In the genomic region with DNA sequence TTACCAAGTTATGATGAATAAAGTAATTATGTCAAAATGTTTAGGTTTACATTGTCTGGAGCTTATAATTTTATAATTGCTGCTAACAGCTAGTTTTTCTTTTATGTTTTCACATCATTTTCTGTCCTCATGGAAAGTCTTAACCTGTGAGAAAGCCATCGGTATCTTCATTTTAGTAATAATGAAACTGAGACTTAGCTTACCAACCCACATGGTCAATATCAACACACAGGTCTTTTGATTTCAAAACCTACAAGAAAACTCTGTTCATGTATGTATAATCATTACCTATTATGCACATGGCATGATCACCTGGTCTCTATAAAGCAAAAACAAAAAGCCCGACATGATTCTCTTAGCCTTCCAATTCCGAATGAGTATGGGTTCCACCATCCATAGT, we compare ENCODE assay signal across 11 cellular contexts.
DNase-seq lines count a peak whose midpoint lies in the region; ATAC-seq lines count a peak whose summit lies in the region.
"Had no signal": no experiment of that assay in that cellular context is flagged by ENCODE, and none has a peak within 500 bp of the region (broad histone marks: within the 10 kb centered on the region; RNA-seq: fewer than 3 reads in every experiment).

No MANE protein-coding gene starts in this region.

- no peaks in the 10 kb centered on the region for H3K27me3 ChIP-seq in H7 (ENCODE audit: control insufficient read depth, insufficient read depth, low read length)

- no peak overlapping the region for H3K4me3 ChIP-seq in H7 (ENCODE audit: insufficient read depth, low read depth, low read length)
- H3K4me3 ChIP-seq: thoracic aorta had no signal

- no peak for DNase-seq in stimulated activated CD4-positive, alpha-beta T cell treated with anti-CD3 and anti-CD28 coated beads, Interleukin-2, amount 100 ng/mL, for 24 hours
- DNase-seq in H7 (no peak), SIG-M5 treated with dmso at 0.1 percent for 504 hours (lab: John Stamatoyannopoulos, UW; ENCODE audit: unreplicated experiment) (no peak), Ammon's horn (ENCODE audit: low spot score) (no peak)

- H3K36me3 ChIP-seq in H7 (replicated peaks; ENCODE audit: control insufficient read depth, insufficient read depth, low read length): no peaks in the 10 kb centered on the region
- H3K36me3 ChIP-seq: thoracic aorta had no signal

- ATAC-seq in GM18499 (IDR thresholded peaks at IDR 0.05; ENCODE audit: insufficient read depth, unreplicated experiment): peak; percentile 94
- ATAC-seq in GM19397 (IDR thresholded peaks at IDR 0.05; ENCODE audit: unreplicated experiment): peak; percentile 85
- ATAC-seq in HG02840 (IDR thresholded peaks at IDR 0.05; ENCODE audit: low FRiP score, unreplicated experiment): peak; percentile 94
- peak; percentile 87 for ATAC-seq in HG03469 (IDR thresholded peaks at IDR 0.05; ENCODE audit: unreplicated experiment)
- ATAC-seq: HepG2, Right ventricle myocardium inferior had no signal
